In genomic region chr19:47274891-47275865, GRCh38 we compare ENCODE assay signal across 8 cellular contexts. TPM values are rescaled to one million over a fixed set of nuclear protein-coding genes. Genes with fewer than 3 reads are reported as not detected.
DNase-seq lines count a peak whose midpoint lies in the region; ATAC-seq and TF ChIP-seq lines count a peak whose summit lies in the region.

No MANE protein-coding gene starts in this region.

- H3K9me2 ChIP-seq in Karpas-422 (replicated peaks; ENCODE audit: insufficient read depth, low read length) = no peaks in the 10 kb centered on the region

- peak overlapping the region; percentile 87 for H3K4me2 ChIP-seq in Karpas-422 (ENCODE audit: low read depth, low read length, poor library complexity, severe bottlenecking)

- H3K79me2 ChIP-seq in Karpas-422 (ENCODE audit: low read length) = peaks cover 5% of the 10 kb centered on the region; the same call in 1 of the 2 replicates

- no peak for TF ChIP-seq POLR2A in right lobe of liver (IDR thresholded peaks at IDR 0.05)

- H3K27ac Mint-ChIP-seq in MCF 10A (ENCODE audit: low read depth, unreplicated experiment) = no peak overlapping the region

- no peaks in the 10 kb centered on the region for H3K27me3 Mint-ChIP-seq in MCF 10A (ENCODE audit: insufficient read depth, unreplicated experiment)

- peak overlapping the region; percentile 74 for H3K9ac ChIP-seq in Karpas-422 (ENCODE audit: low read length)

- H2AFZ ChIP-seq in Karpas-422 (ENCODE audit: low read length) = no peak overlapping the region

- BruUV-seq in A673 (replicated peaks; lab: Mats Ljungman, UMichigan) = no TSS peak
- BruUV-seq in MCF 10A (replicated peaks; lab: Mats Ljungman, UMichigan) = TSS peak; percentile 25

- H3K36me3 ChIP-seq in A673 (ENCODE audit: insufficient read depth, low read length, poor library complexity, severe bottlenecking) = peaks cover 14% of the 10 kb centered on the region
- H3K36me3 ChIP-seq in Karpas-422 (ENCODE audit: insufficient read depth, low read length) = no peaks in the 10 kb centered on the region
- peaks cover 0 to 9% (median 4%) of the 10 kb centered on the region in 4 donors for H3K36me3 ChIP-seq in right lobe of liver

- TF ChIP-seq CTCF in A673 (conservative IDR thresholded peaks at IDR 0.05; ENCODE audit: low read depth, low read length) (no peak), MCF 10A (IDR thresholded peaks at IDR 0.05; ENCODE audit: unreplicated experiment) (no peak), right lobe of liver (IDR thresholded peaks at IDR 0.05) (no peak)

- no peak for DNase-seq in A673 (ENCODE audit: low spot score)
- peak; percentile 51 for DNase-seq in Karpas-422
- DNase-seq in MCF 10A (ENCODE audit: unreplicated experiment) = no peak
- peak in 1 of 3 donors; percentile 69 for DNase-seq in right lobe of liver
- no peak for DNase-seq in NCI-H1694 treated with DMSO at 0.1 percent for 48 hours (lab: John Stamatoyannopoulos, UW)

- CTCF ChIA-PET in A673 (lab: Charles Lee) = interaction anchor here (0.6 to 1.6 kb wide), 2 partner anchors 30 to 74 kb away, joined by 4 to 6 read pairs; partner anchors contain the start of gene DHX34
- CTCF ChIA-PET in MCF 10A (lab: Yijun Ruan, JAX) = interaction anchor here (0.7 to 1.4 kb wide), 5 partner anchors 9 to 153 kb away, joined by 3 to 8 read pairs (median 3); partner anchors contain the start of gene DHX34

- ATAC-seq in GM18868 (IDR thresholded peaks at IDR 0.05; ENCODE audit: unreplicated experiment) = peak; percentile 9
- no peak for ATAC-seq in right lobe of liver
- ATAC-seq in HG03139 (IDR thresholded peaks at IDR 0.05; ENCODE audit: unreplicated experiment) = no peak

- H3K4me3 ChIP-seq in A673 (ENCODE audit: low read depth, low read length, poor library complexity, severe bottlenecking) = peak overlapping the region; percentile 61
- peak overlapping the region; percentile 80 for H3K4me3 ChIP-seq in Karpas-422 (ENCODE audit: low read length)
- H3K4me3 ChIP-seq in right lobe of liver = peak overlapping the region; percentile 44 to 61 (median 45)

- H3K9me3 Mint-ChIP-seq in MCF 10A (ENCODE audit: unreplicated experiment) = no peaks in the 10 kb centered on the region

- 0 out of 2 replicates have a peak, but pooled peaks cover 15% of the 10 kb centered on the region for H4K20me1 ChIP-seq in Karpas-422 (ENCODE audit: insufficient read depth, low read depth, low read length)

- POLR2A ChIA-PET in A673 (lab: Charles Lee; ENCODE audit: low non-redundant PET) (interaction anchor here (0.5 to 1.1 kb wide), 2 partner anchors 18 to 153 kb away, joined by 5 read pairs; no protein-coding TSS in a partner anchor), MCF 10A (lab: Yijun Ruan, JAX) (interaction anchor here (0.6 to 2.6 kb wide), 9 partner anchors 14 to 162 kb away, joined by 3 to 53 read pairs (median 4); partner anchors contain the start of genes CCDC9, DHX34 and ZC3H4)

- H3K27me3 ChIP-seq in A673 (replicated peaks; ENCODE audit: insufficient read depth, low read depth, low read length, poor library complexity) (no peaks in the 10 kb centered on the region), Karpas-422 (ENCODE audit: low read length) (no peaks in the 10 kb centered on the region), right lobe of liver (no peaks in the 10 kb centered on the region)

- WGBS in right lobe of liver (ENCODE audit: insufficient coverage, low coverage, low lambda C conversion rate, missing lambda C conversion rate) = 27% methylated on average over 6 of the region's 83 CpGs

- H3K4me1 Mint-ChIP-seq in MCF 10A (ENCODE audit: insufficient read depth, unreplicated experiment) = peaks cover 21% of the 10 kb centered on the region

- peaks cover 40% of the 10 kb centered on the region for H3K36me3 Mint-ChIP-seq in MCF 10A (ENCODE audit: insufficient read depth, unreplicated experiment)

- intact Hi-C loops in A673 (cut with micrococcal nuclease; ENCODE audit: unreplicated experiment) = no loop called here
- intact Hi-C loops in MCF 10A (cut with micrococcal nuclease) = loop anchor here (2.0 kb wide), 1 partner anchor 18 kb away; the partner anchor contains the start of gene CCDC9
- intact Hi-C loops in right lobe of liver (cut with DNase I) = no loop called here

- H3K4me3 Mint-ChIP-seq in MCF 10A (ENCODE audit: unreplicated experiment) = peak overlapping the region; percentile 79

- peak overlapping the region; percentile 62 for H3K27ac ChIP-seq in A673 (ENCODE audit: low read depth, low read length, poor library complexity, severe bottlenecking)
- H3K27ac ChIP-seq in Karpas-422 (ENCODE audit: low read length) = no peak overlapping the region
- H3K27ac ChIP-seq in right lobe of liver = peak overlapping the region in 2 of 3 donors; percentile 29 to 51
- peak overlapping the region; percentile 74 for H3K27ac ChIP-seq in temporal lobe (ENCODE audit: low read depth, low read length)

- H3K9me3 ChIP-seq in A673 (ENCODE audit: low read depth, low read length, poor library complexity, severe bottlenecking) (no peaks in the 10 kb centered on the region), Karpas-422 (ENCODE audit: low read length) (no peaks in the 10 kb centered on the region), right lobe of liver (no peaks in the 10 kb centered on the region)

- H3K4me1 ChIP-seq in A673 (ENCODE audit: insufficient read depth, low read length, poor library complexity, severe bottlenecking) (peaks cover 17% of the 10 kb centered on the region), Karpas-422 (ENCODE audit: low read length) (peaks cover 37% of the 10 kb centered on the region), right lobe of liver (peaks cover 0 to 16% (median 2%) of the 10 kb centered on the region in 4 donors)

RNA-seq across cellular contexts. Expression of gene INAFM1, which starts 0.5 kb away (rescaled TPM):
- total RNA-seq in A673 (2021) = 13.8 and 15.9 TPM in 2 replicates
- 4.6 and 8.4 TPM in 2 replicates for total RNA-seq in Karpas-422 (2014; rRNA removed; shearing (Covaris generic); ENCODE audit: low replicate concordance)
- total RNA-seq in MCF 10A (2022) = 15.0 and 16.8 TPM in 2 replicates
- total RNA-seq in right lobe of liver = 1 to 10 TPM; 2.2 to 5.8 (median 4.4) TPM
- 3.2 TPM for total RNA-seq in temporal lobe

RNA-seq across cellular contexts. Expression of gene CCDC9, which starts 18.9 kb away (rescaled TPM):
- total RNA-seq in A673 (2021) (36.4 and 39.7 TPM in 2 replicates), MCF 10A (2022) (35.0 and 39.0 TPM in 2 replicates), right lobe of liver (10 to 100 TPM in 2 of 6 experiments, 1 to 10 TPM in 4; 5.8 to 15.1 (median 9.1) TPM), temporal lobe (2.2 TPM)
- total RNA-seq in Karpas-422 (2014; rRNA removed; shearing (Covaris generic); ENCODE audit: low replicate concordance) = 2.2 and 7.1 TPM in 2 replicates

RNA-seq across cellular contexts. Expression of gene C5AR1, which starts 34.5 kb away (rescaled TPM):
- total RNA-seq in A673 (2021) (0.92 and 1.2 TPM in 2 replicates), MCF 10A (2022) (1.9 and 4.7 TPM in 2 replicates), right lobe of liver (10 to 100 TPM in 1 of 6 experiments, 1 to 10 TPM in 5; 3.3 to 19.8 (median 5.9) TPM), temporal lobe (0.25 TPM)
- total RNA-seq in Karpas-422 (2014; rRNA removed; shearing (Covaris generic); ENCODE audit: low replicate concordance) = 0.11 and 0.41 TPM in 2 replicates

RNA-seq across cellular contexts. Expression of gene BBC3, which starts 44.2 kb away (rescaled TPM):
- total RNA-seq in A673 (2021) (2.7 and 3.7 TPM in 2 replicates), MCF 10A (2022) (16.2 and 19.6 TPM in 2 replicates), right lobe of liver (1 to 10 TPM; 1.8 to 8.0 (median 3.1) TPM), temporal lobe (5.2 TPM)
- 4.0 and 8.9 TPM in 2 replicates for total RNA-seq in Karpas-422 (2014; rRNA removed; shearing (Covaris generic); ENCODE audit: low replicate concordance)

RNA-seq across cellular contexts. Expression of gene C5AR2, which starts 56.8 kb away (rescaled TPM):
- total RNA-seq in A673 (2021) (0.04 TPM in 1 of 2 replicates, not detected in the other), MCF 10A (2022) (2.4 and 2.8 TPM in 2 replicates), right lobe of liver (1 to 10 TPM; 1.1 to 6.6 (median 3.7) TPM), temporal lobe (0.25 TPM)
- total RNA-seq in Karpas-422 (2014; rRNA removed; shearing (Covaris generic); ENCODE audit: low replicate concordance) = 1.1 TPM in 1 of 2 replicates, not detected in the other
